ENCODE assay signal across 2 cellular contexts in genomic region chr5:177440990-177441780, GRCh38.
A peak's percentile ranks its signal among the peaks of the same experiment; 100 is the strongest.
TF ChIP-seq lines count a peak whose summit lies in the region.

No MANE protein-coding gene starts in this region.

TF ChIP-seq in HCT116, 20 proteins besides CTCF, POLR2A, EP300 and RAD21:
- peak; percentile 32; the same call in 1 of the 2 replicates for TF ChIP-seq POLR2AphosphoS5 (IDR thresholded peaks at IDR 0.05; ENCODE audit: low read depth, low read length)
- TF ChIP-seq ZBTB33 (IDR thresholded peaks at IDR 0.05; ENCODE audit: extremely low read depth, insufficient replicate concordance, low read length): no peak

TF ChIP-seq in K562, 482 proteins besides CTCF, POLR2A, EP300 and RAD21:
- TF ChIP-seq IRF1 (CRISPR knock-in tag; IDR thresholded peaks at IDR 0.05; ENCODE audit: borderline replicate concordance) (no peak), POLR2G (IDR thresholded peaks at IDR 0.05; ENCODE audit: low read depth, low read length) (peak; percentile 52; the same call in 1 of the 2 replicates)
